Comparison of ENCODE assay signal across 20 cellular contexts in genomic region chr18:42712065-42712464, GRCh38.
"Had no signal": no experiment of that assay in that cellular context is flagged by ENCODE, and none has a peak within 500 bp of the region (broad histone marks: within the 10 kb centered on the region; RNA-seq: fewer than 3 reads in every experiment).

No MANE protein-coding gene starts in this region.

- H3K27me3 ChIP-seq: Peyer's patch, SJCRH30 had no signal

- H3K9ac ChIP-seq: KMS-11 had no signal

- FAIRE-seq: K562 had no signal

- H3K36me3 ChIP-seq: Peyer's patch, SJCRH30 had no signal

- H3K4me2 ChIP-seq: KMS-11, PC-9 had no signal

- H3K9me3 ChIP-seq: Peyer's patch, SJCRH30 had no signal

- ATAC-seq: K562, Right ventricle myocardium inferior had no signal

- H3K27ac ChIP-seq: KMS-11, PC-9, Peyer's patch, SJCRH30, SK-N-MC had no signal

- H2AFZ ChIP-seq: PC-9 had no signal

- H3K4me3 ChIP-seq: K562, PC-9, Peyer's patch, SJCRH30, SK-N-MC had no signal

- H3K4me1 ChIP-seq: Peyer's patch, SJCRH30 had no signal

- DNase-seq: Kasumi-1; MM.1S; NCI-H1092 treated with DMSO at 0.1 percent for 48 hours; NCI-H1436; NCI-H187 treated with DMSO at 0.1 percent for 48 hours; NCI-H2029 treated with DMSO at 0.1 percent for 48 hours; NCI-H2227 treated with DMSO at 0.1 percent for 48 hours; NCI-H524; NCI-H526 treated with DMSO at 0.1 percent for 48 hours; NCI-H774; NK-92 treated with Interleukin-12 subunit alpha and Interleukin-12 subunit beta, amount 100 ng/mL, for 24 hours; PC-9; Peyer's patch; SHP77 treated with DMSO at 0.1 percent for 48 hours; SJCRH30; T-helper 1 cell had no signal
